22 cellular contexts compared by ENCODE assay signal in the genomic region with DNA sequence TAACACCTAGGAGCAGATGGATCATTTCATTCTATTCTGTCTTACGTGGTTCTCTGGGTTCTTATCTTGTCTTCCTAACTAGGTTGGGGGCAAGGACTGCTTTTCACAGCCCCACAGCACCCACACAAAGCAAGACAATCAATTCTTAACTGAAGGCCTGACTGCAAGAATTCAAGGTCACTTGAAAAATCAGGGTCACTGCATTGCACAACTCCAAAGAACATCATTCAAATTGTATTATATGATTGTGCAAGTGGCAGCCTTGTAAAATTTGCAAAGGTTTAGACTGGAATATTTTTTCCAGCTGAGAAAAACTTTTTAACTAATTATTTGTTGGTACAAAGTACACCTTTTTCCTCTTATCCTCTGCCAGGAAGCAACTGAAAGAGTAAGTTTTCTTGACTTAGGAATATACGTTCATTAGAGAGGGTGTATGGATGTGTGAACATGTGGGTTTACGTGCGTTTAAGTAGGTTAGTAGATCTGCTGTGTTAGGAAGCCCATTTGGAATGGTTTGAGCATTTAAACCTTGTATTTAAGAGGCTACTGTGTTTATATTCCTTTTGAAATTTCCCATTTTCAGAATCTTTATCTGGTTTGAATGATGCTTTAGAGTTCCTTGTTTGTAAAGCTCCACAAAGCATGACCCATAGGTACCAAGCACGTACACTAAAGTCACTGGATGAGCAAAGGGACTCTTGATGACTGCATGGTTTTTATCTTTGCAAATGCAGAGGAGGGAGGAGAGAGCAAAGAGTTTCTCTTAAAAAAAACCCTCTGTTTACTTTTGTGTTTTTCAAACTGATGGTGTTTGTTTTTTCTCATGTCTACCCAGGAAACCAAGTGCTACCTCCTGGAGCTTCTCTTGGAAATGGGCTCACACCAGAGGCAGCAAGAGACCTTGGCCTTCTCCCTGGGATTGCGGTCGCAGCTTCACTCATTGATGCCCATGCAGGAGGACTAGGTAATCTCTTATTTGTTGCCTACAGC.
DNase-seq lines count a peak whose midpoint lies in the region; ATAC-seq, FAIRE-seq and TF ChIP-seq lines count a peak whose summit lies in the region.
"Had no signal": no experiment of that assay in that cellular context is flagged by ENCODE, and none has a peak within 500 bp of the region (broad histone marks: within the 10 kb centered on the region; RNA-seq: fewer than 3 reads in every experiment).

No MANE protein-coding gene starts in this region.

- intact Hi-C loops in posterior vena cava (cut with DNase I) = no loop called here

- H3K4me1 ChIP-seq in astrocyte (ENCODE audit: insufficient read depth, low read length) (no peaks in the 10 kb centered on the region), hepatocyte (ENCODE audit: insufficient read depth) (peaks cover 24% of the 10 kb centered on the region)

- peak; percentile 15 for DNase-seq in HuH-7 (ENCODE audit: low spot score)
- peak; percentile 6 for DNase-seq in astrocyte (ENCODE audit: low read depth)
- DNase-seq in hepatocyte (ENCODE audit: low spot score) = no peak
- DNase-seq in skeletal muscle cell (ENCODE audit: low read depth) = peak; percentile 39
- no peak for DNase-seq in posterior vena cava (ENCODE audit: low spot score)
- no peak for DNase-seq in NCI-H2171 treated with DMSO at 0.1 percent for 48 hours (lab: John Stamatoyannopoulos, UW)
- no peak for DNase-seq in stimulated activated CD8-positive, alpha-beta memory T cell treated with anti-CD3 and anti-CD28 coated beads, Interleukin-4, amount 100 ng/mL, for 48 hours
- DNase-seq: activated CD4-positive, alpha-beta T cell treated with anti-CD3 and anti-CD28 coated beads, Interleukin-2, amount 50 U/mL, for 1 hour; activated effector memory CD4-positive, alpha-beta T cell treated with Interleukin-2 at 50 U/mL for 16 hours; activated naive CD8-positive, alpha-beta T cell treated with anti-CD3 and anti-CD28 coated beads, Interleukin-2, amount 10 ng/mL, durations not matched to agents 7 days and 5 days; GDM1; kidney; mammary epithelial cell; NCI-H187; NCI-H526 treated with DMSO at 0.1 percent for 48 hours; SK-N-SH; WERI-Rb-1 had no signal

- H3K27ac Mint-ChIP-seq in astrocyte (ENCODE audit: unreplicated experiment) = no peak overlapping the region
- no peak overlapping the region for H3K27ac Mint-ChIP-seq in stimulated activated memory B cell treated with anti-CD40 and anti-IgM and Interleukin-4, amounts not matched to agents 10 μg/mL and 1 μg/mL and 100 μg/mL, for 72 hours
- H3K27ac Mint-ChIP-seq: activated naive CD8-positive, alpha-beta T cell treated with anti-CD3 and anti-CD28 coated beads, Interleukin-2, amount 10 ng/mL, durations not matched to agents 7 days and 5 days; dendritic cell treated with granulocyte-macrophage colony-stimulating factor and Interleukin-4, amounts not matched to agents 40 ng/mL and 50 ng/mL, for 4 days had no signal

- peaks cover 5% of the 10 kb centered on the region for H3K9me3 Mint-ChIP-seq in astrocyte (ENCODE audit: unreplicated experiment)
- H3K9me3 Mint-ChIP-seq in stimulated activated memory B cell treated with anti-CD40 and anti-IgM and Interleukin-4, amounts not matched to agents 10 μg/mL and 1 μg/mL and 100 μg/mL, for 72 hours = peaks cover 3% of the 10 kb centered on the region
- H3K9me3 Mint-ChIP-seq: activated naive CD8-positive, alpha-beta T cell treated with anti-CD3 and anti-CD28 coated beads, Interleukin-2, amount 10 ng/mL, durations not matched to agents 7 days and 5 days had no signal

- H3K9ac ChIP-seq in astrocyte (ENCODE audit: low read length) = no peak overlapping the region
- H3K9ac ChIP-seq: SK-N-SH had no signal

- no peak for TF ChIP-seq CTCF in astrocyte (IDR thresholded peaks at IDR 0.05; ENCODE audit: insufficient read depth, low read depth, low read length)
- TF ChIP-seq CTCF in hepatocyte (IDR thresholded peaks at IDR 0.05; ENCODE audit: poor library complexity) = no peak

- no peaks in the 10 kb centered on the region for H3K9me2 ChIP-seq in hepatocyte (replicated peaks; ENCODE audit: insufficient read depth)
- H3K9me2 ChIP-seq: SK-N-SH had no signal

- no peak overlapping the region for H3K4me3 Mint-ChIP-seq in astrocyte (ENCODE audit: unreplicated experiment)
- H3K4me3 Mint-ChIP-seq in stimulated activated memory B cell treated with anti-CD40 and anti-IgM and Interleukin-4, amounts not matched to agents 10 μg/mL and 1 μg/mL and 100 μg/mL, for 72 hours = no peak overlapping the region
- H3K4me3 Mint-ChIP-seq: activated naive CD8-positive, alpha-beta T cell treated with anti-CD3 and anti-CD28 coated beads, Interleukin-2, amount 10 ng/mL, durations not matched to agents 7 days and 5 days; dendritic cell treated with granulocyte-macrophage colony-stimulating factor and Interleukin-4, amounts not matched to agents 40 ng/mL and 50 ng/mL, for 4 days had no signal

- H2AFZ ChIP-seq in astrocyte (ENCODE audit: low read depth, low read length) (no peak overlapping the region), hepatocyte (no peak overlapping the region)

- no peaks in the 10 kb centered on the region for H3K9me3 ChIP-seq in astrocyte (ENCODE audit: insufficient read depth, low read depth, low read length)
- no peaks in the 10 kb centered on the region for H3K9me3 ChIP-seq in hepatocyte (ENCODE audit: low read depth)
- H3K9me3 ChIP-seq: SK-N-SH had no signal

- H3K36me3 ChIP-seq in astrocyte (ENCODE audit: insufficient read depth, low read length) (no peaks in the 10 kb centered on the region), hepatocyte (replicated peaks; ENCODE audit: insufficient read depth, low read depth) (no peaks in the 10 kb centered on the region)

- H4K20me1 ChIP-seq in astrocyte (ENCODE audit: insufficient read depth, low read length) = no peaks in the 10 kb centered on the region
- no peaks in the 10 kb centered on the region for H4K20me1 ChIP-seq in hepatocyte (ENCODE audit: insufficient read depth, poor library complexity, severe bottlenecking)

- H3K79me2 ChIP-seq in astrocyte (ENCODE audit: insufficient read depth, low read length) (no peaks in the 10 kb centered on the region), hepatocyte (no peaks in the 10 kb centered on the region)

- H3K27ac ChIP-seq in astrocyte (ENCODE audit: low read depth, low read length) (no peak overlapping the region), hepatocyte (peak overlapping the region; percentile 44)
- H3K27ac ChIP-seq: WERI-Rb-1 had no signal

- WGBS in hepatocyte (ENCODE audit: low lambda C conversion rate, missing lambda C conversion rate) = 82% methylated on average over 7 of the region's 7 CpGs

- H3K4me3 ChIP-seq in astrocyte (ENCODE audit: insufficient read depth, low read depth, low read length) (no peak overlapping the region), hepatocyte (no peak overlapping the region), skeletal muscle cell (ENCODE audit: low read depth, low read length) (no peak overlapping the region)

- peaks cover 3% of the 10 kb centered on the region for H3K4me1 Mint-ChIP-seq in astrocyte (ENCODE audit: low read depth, unreplicated experiment)
- H3K4me1 Mint-ChIP-seq in stimulated activated memory B cell treated with anti-CD40 and anti-IgM and Interleukin-4, amounts not matched to agents 10 μg/mL and 1 μg/mL and 100 μg/mL, for 72 hours = peaks cover 10% of the 10 kb centered on the region
- H3K4me1 Mint-ChIP-seq: activated naive CD8-positive, alpha-beta T cell treated with anti-CD3 and anti-CD28 coated beads, Interleukin-2, amount 10 ng/mL, durations not matched to agents 7 days and 5 days had no signal

- no peaks in the 10 kb centered on the region for H3K36me3 Mint-ChIP-seq in astrocyte (ENCODE audit: low read depth, unreplicated experiment)
- H3K36me3 Mint-ChIP-seq in stimulated activated memory B cell treated with anti-CD40 and anti-IgM and Interleukin-4, amounts not matched to agents 10 μg/mL and 1 μg/mL and 100 μg/mL, for 72 hours = peaks cover 35% of the 10 kb centered on the region

- no peak for ATAC-seq in stimulated activated memory B cell treated with anti-CD40 and anti-IgM and Interleukin-4, amounts not matched to agents 10 μg/mL and 1 μg/mL and 100 μg/mL, for 72 hours

- H3K27me3 ChIP-seq in astrocyte (ENCODE audit: insufficient read depth, low read length) = no peaks in the 10 kb centered on the region
- H3K27me3 ChIP-seq in hepatocyte = no peaks in the 10 kb centered on the region

- no peak for FAIRE-seq in astrocyte (lab: Jason Lieb, UNC)
- FAIRE-seq: endothelial cell of umbilical vein, frontal cortex, H54, kidney had no signal

- H3K4me2 ChIP-seq in astrocyte (ENCODE audit: low read length) (no peak overlapping the region), hepatocyte (no peak overlapping the region)
- H3K4me2 ChIP-seq: SK-N-SH had no signal

- H3K27me3 Mint-ChIP-seq in astrocyte (ENCODE audit: low read depth, unreplicated experiment) = peaks cover 6% of the 10 kb centered on the region
- no peaks in the 10 kb centered on the region for H3K27me3 Mint-ChIP-seq in stimulated activated memory B cell treated with anti-CD40 and anti-IgM and Interleukin-4, amounts not matched to agents 10 μg/mL and 1 μg/mL and 100 μg/mL, for 72 hours
- H3K27me3 Mint-ChIP-seq: activated naive CD8-positive, alpha-beta T cell treated with anti-CD3 and anti-CD28 coated beads, Interleukin-2, amount 10 ng/mL, durations not matched to agents 7 days and 5 days; dendritic cell treated with granulocyte-macrophage colony-stimulating factor and Interleukin-4, amounts not matched to agents 40 ng/mL and 50 ng/mL, for 4 days had no signal

Comparison
In these comparisons a context has a peak if more than half of its experiments do, and no peak if none do; other contexts are left out.
1. DNase-seq: peak in HuH-7 (single experiment), astrocyte (single experiment) and skeletal muscle cell (single experiment); none in hepatocyte (single experiment), posterior vena cava (single experiment), NCI-H2171 treated with DMSO at 0.1 percent for 48 hours (single experiment) and stimulated activated CD8-positive, alpha-beta memory T cell treated with anti-CD3 and anti-CD28 coated beads, Interleukin-4, amount 100 ng/mL, for 48 hours (single experiment).